Comparison of ENCODE assay signal across 8 cellular contexts in genomic region chr3:23712656-23713559, GRCh38.
DNase-seq lines count a peak whose midpoint lies in the region; TF ChIP-seq lines count a peak whose summit lies in the region.

No MANE protein-coding gene starts in this region.

- no peaks in the 10 kb centered on the region for H3K36me3 ChIP-seq in mesendoderm (ENCODE audit: control insufficient read depth, insufficient read depth, low read length)
- no peaks in the 10 kb centered on the region for H3K36me3 ChIP-seq in effector memory CD4-positive, alpha-beta T cell (ENCODE audit: control insufficient read depth, insufficient read depth, low read length)

- peak; percentile 89 for DNase-seq in AG09309 (ENCODE audit: low read depth)
- DNase-seq in NCI-H2029 (lab: John Stamatoyannopoulos, UW), result peak; percentile 39
- DNase-seq in choroid plexus epithelial cell (ENCODE audit: low read depth), result peak; percentile 90
- peak; percentile 93 for DNase-seq in mesendoderm
- no peak for DNase-seq in T-helper 1 cell
- DNase-seq in DMS79 treated with DMSO at 0.1 percent for 48 hours (lab: John Stamatoyannopoulos, UW), result no peak
- no peak for DNase-seq in activated T-cell treated with anti-CD3 and anti-CD28 coated beads, Interleukin-2, amount 50 U/mL, for 24 hours
- DNase-seq in effector memory CD4-positive, alpha-beta T cell, result no peak

- no peak overlapping the region for H3K27ac ChIP-seq in mesendoderm (ENCODE audit: low read depth, low read length)
- H3K27ac ChIP-seq in effector memory CD4-positive, alpha-beta T cell (ENCODE audit: insufficient read depth, low read length, poor library complexity, severe bottlenecking), result no peak overlapping the region

- no peaks in the 10 kb centered on the region for H3K79me1 ChIP-seq in mesendoderm (ENCODE audit: low read length)

- no peaks in the 10 kb centered on the region for H3K27me3 ChIP-seq in mesendoderm (ENCODE audit: insufficient read depth, low read length, poor library complexity)
- no peaks in the 10 kb centered on the region for H3K27me3 ChIP-seq in effector memory CD4-positive, alpha-beta T cell (replicated peaks; ENCODE audit: control insufficient read depth, insufficient read depth, low read length, poor library complexity, severe bottlenecking)

- H3K23ac ChIP-seq in mesendoderm (ENCODE audit: low read length), result no peak overlapping the region

- TF ChIP-seq CTCF in AG09309 (IDR thresholded peaks at IDR 0.05; ENCODE audit: control insufficient read depth, insufficient read depth, low read depth, low read length, missing control alignments) (no peak), choroid plexus epithelial cell (conservative IDR thresholded peaks at IDR 0.05; ENCODE audit: low read depth, low read length) (peak; percentile 24)

- H3K56ac ChIP-seq in mesendoderm (ENCODE audit: low read length), result no peak overlapping the region

- no peak overlapping the region for H4K5ac ChIP-seq in mesendoderm (ENCODE audit: low read length)

- H3K4me3 ChIP-seq in AG09309 (ENCODE audit: control insufficient read depth, low read depth, low read length) (no peak overlapping the region), choroid plexus epithelial cell (ENCODE audit: low read depth, low read length) (no peak overlapping the region), mesendoderm (ENCODE audit: low read length) (no peak overlapping the region)
- no peak overlapping the region for H3K4me3 ChIP-seq in effector memory CD4-positive, alpha-beta T cell (ENCODE audit: insufficient read depth, low read depth, low read length, poor library complexity, severe bottlenecking)

- no peak overlapping the region for H3K4me3 Mint-ChIP-seq in activated T-cell treated with anti-CD3 and anti-CD28 coated beads, Interleukin-2, amount 50 U/mL, for 24 hours

- H3K9ac ChIP-seq in mesendoderm (ENCODE audit: low read length), result no peak overlapping the region

- H3K79me2 ChIP-seq in mesendoderm (ENCODE audit: control insufficient read depth, insufficient read depth, low read length), result no peaks in the 10 kb centered on the region

- peaks cover 11% of the 10 kb centered on the region for H3K27me3 Mint-ChIP-seq in activated T-cell treated with anti-CD3 and anti-CD28 coated beads, Interleukin-2, amount 50 U/mL, for 24 hours

- H3K9me3 Mint-ChIP-seq in activated T-cell treated with anti-CD3 and anti-CD28 coated beads, Interleukin-2, amount 50 U/mL, for 24 hours, result peaks cover 5% of the 10 kb centered on the region

- H3K4me2 ChIP-seq in mesendoderm (ENCODE audit: low read length), result no peak overlapping the region

- peaks cover 12% of the 10 kb centered on the region for H3K4me1 ChIP-seq in mesendoderm (ENCODE audit: control insufficient read depth, low read depth, low read length)
- no peaks in the 10 kb centered on the region for H3K4me1 ChIP-seq in effector memory CD4-positive, alpha-beta T cell (ENCODE audit: control insufficient read depth, insufficient read depth, low read length, poor library complexity, severe bottlenecking)

- no peak overlapping the region for H3K27ac Mint-ChIP-seq in activated T-cell treated with anti-CD3 and anti-CD28 coated beads, Interleukin-2, amount 50 U/mL, for 24 hours

- H2AK5ac ChIP-seq in mesendoderm (ENCODE audit: low read length), result no peak overlapping the region

- no peak overlapping the region for H4K8ac ChIP-seq in mesendoderm (ENCODE audit: low read depth, low read length)

- H2BK5ac ChIP-seq in mesendoderm (ENCODE audit: low read length), result no peak overlapping the region

- H3K4me1 Mint-ChIP-seq in activated T-cell treated with anti-CD3 and anti-CD28 coated beads, Interleukin-2, amount 50 U/mL, for 24 hours (ENCODE audit: low read depth), result no peaks in the 10 kb centered on the region

- no peak overlapping the region for H3K4ac ChIP-seq in mesendoderm (ENCODE audit: low read depth, low read length)

- no peak overlapping the region for H2BK120ac ChIP-seq in mesendoderm (ENCODE audit: low read depth, low read length)

- no CpG with 5 or more reads among the region's 9 CpGs for WGBS in mesendoderm (ENCODE audit: extremely low coverage, insufficient coverage, low lambda C conversion rate)

- H3K9me3 ChIP-seq in effector memory CD4-positive, alpha-beta T cell (ENCODE audit: control insufficient read depth, low read length), result no peaks in the 10 kb centered on the region

- H3K18ac ChIP-seq in mesendoderm (ENCODE audit: low read length), result no peak overlapping the region

- no peaks in the 10 kb centered on the region for H3K36me3 Mint-ChIP-seq in activated T-cell treated with anti-CD3 and anti-CD28 coated beads, Interleukin-2, amount 50 U/mL, for 24 hours (ENCODE audit: low read depth)

- no peak overlapping the region for H2BK15ac ChIP-seq in mesendoderm (replicated peaks; ENCODE audit: low read depth)

Comparison
In these comparisons a context has a peak if more than half of its experiments do, and no peak if none do; other contexts are left out.
1. DNase-seq: peak in AG09309 (single experiment), NCI-H2029 (single experiment), choroid plexus epithelial cell (single experiment) and mesendoderm (single experiment); none in T-helper 1 cell (0 of 5), DMS79 treated with DMSO at 0.1 percent for 48 hours (single experiment), activated T-cell treated with anti-CD3 and anti-CD28 coated beads, Interleukin-2, amount 50 U/mL, for 24 hours (single experiment) and effector memory CD4-positive, alpha-beta T cell (0 of 3).